29 cellular contexts compared by ENCODE assay signal in the genomic region with DNA sequence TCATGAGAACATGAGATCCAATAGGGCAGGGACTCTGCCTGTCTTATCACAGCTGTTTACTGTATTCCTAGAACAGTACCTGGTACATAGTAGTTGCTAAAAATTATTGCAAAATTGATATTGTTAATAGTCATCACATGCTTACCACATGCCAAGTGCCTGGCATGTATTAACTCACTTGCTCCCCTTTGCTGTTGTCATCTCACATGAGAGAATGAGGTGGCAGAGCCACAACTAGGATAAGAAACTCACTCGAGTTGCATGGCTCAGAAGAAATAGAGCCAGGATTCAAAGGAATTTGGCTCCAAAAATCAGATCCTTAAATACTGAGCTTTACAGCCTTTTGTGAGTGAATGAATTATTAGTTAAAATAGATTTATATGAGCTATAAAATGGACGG.
"Had no signal": no experiment of that assay in that cellular context is flagged by ENCODE, and none has a peak within 500 bp of the region (broad histone marks: within the 10 kb centered on the region; RNA-seq: fewer than 3 reads in every experiment).

No MANE protein-coding gene starts in this region.

- H3K27ac ChIP-seq: ascending aorta, brain microvascular endothelial cell, colonic mucosa, dorsolateral prefrontal cortex, foreskin keratinocyte, hepatocyte, left lung, parathyroid adenoma, right lobe of liver, stomach, testis, vagina had no signal

- DNase-seq: activated B cell treated with CpG ODN at 0.5 μM for 24 hours; activated CD4-positive, alpha-beta memory T cell treated with anti-CD3 and anti-CD28 coated beads, Interleukin-2, amount 10 ng/mL, durations not matched to agents 7 days and 5 days; activated CD4-positive, alpha-beta T cell treated with anti-CD3 and anti-CD28 coated beads for 48 hours; activated gamma-delta T cell; brain microvascular endothelial cell; colonic mucosa; dorsolateral prefrontal cortex; effector memory CD8-positive, alpha-beta T cell; foreskin keratinocyte; immature natural killer cell; left lung; mucosa of descending colon; nucleus accumbens; right lobe of liver; small intestine; stimulated activated CD4-positive, alpha-beta T cell treated with anti-CD3 and anti-CD28 coated beads, Interleukin-2, amount 100 ng/mL, for 24 hours; stomach; SW 1271; T-helper 17 cell; testis; trophoblast cell had no signal

- H3K27me3 ChIP-seq: ascending aorta, brain microvascular endothelial cell, colonic mucosa, dorsolateral prefrontal cortex, foreskin keratinocyte, hepatocyte, left lung, right lobe of liver, stomach, testis, vagina had no signal

- H3K36me3 ChIP-seq: brain microvascular endothelial cell, colonic mucosa, left lung, right lobe of liver, vagina had no signal

- H3K4me3 Mint-ChIP-seq: activated B cell treated with CpG ODN at 0.5 μM for 24 hours; activated CD4-positive, alpha-beta memory T cell treated with anti-CD3 and anti-CD28 coated beads, Interleukin-2, amount 10 ng/mL, durations not matched to agents 7 days and 5 days; activated naive CD4-positive, alpha-beta T cell treated with anti-CD3 and anti-CD28 coated beads, Interleukin-2, amount 50 U/mL, for 24 hours; central memory CD8-positive, alpha-beta T cell; effector memory CD8-positive, alpha-beta T cell; immature natural killer cell; stimulated activated effector memory CD8-positive, alpha-beta T cell treated with anti-CD3 and anti-CD28 coated beads, Interleukin-12 subunit alpha, Interleukin-12 subunit beta, amount 100 ng/mL, for 72 hours; T-helper 17 cell had no signal

- H3K9me3 Mint-ChIP-seq: activated B cell treated with CpG ODN at 0.5 μM for 24 hours; activated CD4-positive, alpha-beta memory T cell treated with anti-CD3 and anti-CD28 coated beads, Interleukin-2, amount 10 ng/mL, durations not matched to agents 7 days and 5 days; activated naive CD4-positive, alpha-beta T cell treated with anti-CD3 and anti-CD28 coated beads, Interleukin-2, amount 50 U/mL, for 24 hours; central memory CD8-positive, alpha-beta T cell; effector memory CD8-positive, alpha-beta T cell; immature natural killer cell; stimulated activated effector memory CD8-positive, alpha-beta T cell treated with anti-CD3 and anti-CD28 coated beads, Interleukin-12 subunit alpha, Interleukin-12 subunit beta, amount 100 ng/mL, for 72 hours had no signal

- H3K4me1 ChIP-seq: ascending aorta, colonic mucosa, foreskin keratinocyte, left lung, parathyroid adenoma, right lobe of liver, testis had no signal

- H3K27ac Mint-ChIP-seq: activated B cell treated with CpG ODN at 0.5 μM for 24 hours; activated CD4-positive, alpha-beta memory T cell treated with anti-CD3 and anti-CD28 coated beads, Interleukin-2, amount 10 ng/mL, durations not matched to agents 7 days and 5 days; activated naive CD4-positive, alpha-beta T cell treated with anti-CD3 and anti-CD28 coated beads, Interleukin-2, amount 50 U/mL, for 24 hours; effector memory CD8-positive, alpha-beta T cell; immature natural killer cell; stimulated activated effector memory CD8-positive, alpha-beta T cell treated with anti-CD3 and anti-CD28 coated beads, Interleukin-12 subunit alpha, Interleukin-12 subunit beta, amount 100 ng/mL, for 72 hours; T-helper 17 cell had no signal

- H3K9me3 ChIP-seq: ascending aorta, colonic mucosa, left lung, mucosa of descending colon, right lobe of liver, stomach, testis, vagina had no signal

- H3K4me3 ChIP-seq: ascending aorta, colonic mucosa, dorsolateral prefrontal cortex, hepatocyte, left lung, mucosa of descending colon, right lobe of liver, stomach, testis, vagina had no signal

- H3K4me1 Mint-ChIP-seq: activated B cell treated with CpG ODN at 0.5 μM for 24 hours; activated CD4-positive, alpha-beta memory T cell treated with anti-CD3 and anti-CD28 coated beads, Interleukin-2, amount 10 ng/mL, durations not matched to agents 7 days and 5 days; activated naive CD4-positive, alpha-beta T cell treated with anti-CD3 and anti-CD28 coated beads, Interleukin-2, amount 50 U/mL, for 24 hours; central memory CD8-positive, alpha-beta T cell; immature natural killer cell; stimulated activated effector memory CD8-positive, alpha-beta T cell treated with anti-CD3 and anti-CD28 coated beads, Interleukin-12 subunit alpha, Interleukin-12 subunit beta, amount 100 ng/mL, for 72 hours had no signal

- H3K27me3 Mint-ChIP-seq: activated B cell treated with CpG ODN at 0.5 μM for 24 hours; activated CD4-positive, alpha-beta memory T cell treated with anti-CD3 and anti-CD28 coated beads, Interleukin-2, amount 10 ng/mL, durations not matched to agents 7 days and 5 days; activated naive CD4-positive, alpha-beta T cell treated with anti-CD3 and anti-CD28 coated beads, Interleukin-2, amount 50 U/mL, for 24 hours; central memory CD8-positive, alpha-beta T cell; effector memory CD8-positive, alpha-beta T cell; T-helper 17 cell had no signal

- ATAC-seq: effector memory CD8-positive, alpha-beta T cell; esophagus mucosa; foreskin keratinocyte; left lung; mucosa of descending colon; right lobe of liver; stimulated activated effector memory CD8-positive, alpha-beta T cell treated with anti-CD3 and anti-CD28 coated beads, Interleukin-12 subunit alpha, Interleukin-12 subunit beta, amount 100 ng/mL, for 72 hours; T-helper 17 cell had no signal
